Comparison of ENCODE assay signal across 10 cellular contexts in the genomic region with DNA sequence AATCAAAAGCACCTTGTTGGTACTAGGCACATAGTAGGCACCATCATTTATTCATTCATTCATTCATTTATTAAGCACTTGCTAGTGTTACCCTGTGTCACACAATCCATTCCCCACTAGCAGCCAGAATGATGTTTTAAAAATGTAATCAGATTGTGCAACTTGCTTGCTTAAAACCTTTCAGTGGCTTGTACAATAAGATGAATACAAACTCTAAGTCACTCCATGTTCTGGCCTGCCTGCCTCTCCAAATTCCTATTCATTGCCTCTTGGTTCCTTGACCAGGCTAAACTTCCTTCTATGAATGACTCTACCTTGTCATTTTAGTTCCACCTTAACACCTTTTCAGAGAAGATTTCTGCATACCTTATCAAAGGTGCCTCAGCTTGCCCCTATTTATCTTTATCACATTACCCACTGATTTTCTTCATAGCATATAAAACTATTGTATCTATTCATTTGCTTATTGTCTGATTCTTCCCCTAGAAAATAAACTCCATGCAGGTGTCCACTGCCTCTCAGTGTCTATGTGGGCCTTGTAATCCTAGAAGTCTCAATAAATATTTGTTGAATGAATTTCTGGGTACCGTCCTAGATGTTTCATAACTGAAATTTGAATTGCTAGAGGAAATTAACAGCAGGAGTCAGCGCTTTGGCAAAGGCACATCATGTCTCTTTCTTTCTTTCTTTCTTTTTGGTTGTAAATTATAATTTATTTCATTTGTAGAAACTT.
DNase-seq lines count a peak whose midpoint lies in the region; ATAC-seq and TF ChIP-seq lines count a peak whose summit lies in the region.
"Had no signal": no experiment of that assay in that cellular context is flagged by ENCODE, and none has a peak within 500 bp of the region (broad histone marks: within the 10 kb centered on the region; RNA-seq: fewer than 3 reads in every experiment).

No MANE protein-coding gene starts in this region.

- ATAC-seq in Right ventricle myocardium superior (ENCODE audit: poor library complexity) (peak; percentile 25), heart right ventricle (no peak), left lung (peak; percentile 83), HG02610 (IDR thresholded peaks at IDR 0.05; ENCODE audit: unreplicated experiment) (no peak), GM18519 (IDR thresholded peaks at IDR 0.05; ENCODE audit: low FRiP score, unreplicated experiment) (no peak)
- ATAC-seq: GM23338 had no signal

- H3K36me3 ChIP-seq in heart right ventricle (no peaks in the 10 kb centered on the region), left lung (no peaks in the 10 kb centered on the region), vagina (no peaks in the 10 kb centered on the region)

- DNase-seq in Right ventricle myocardium superior (no peak), heart right ventricle (no peak), amniotic epithelial cell (ENCODE audit: low read depth) (peak; percentile 69), left lung (no peak), vagina (ENCODE audit: extremely low spot score in 2 of 2) (no peak), HPDE6-E6E7 (ENCODE audit: extremely low spot score) (no peak)
- DNase-seq: activated CD8-positive, alpha-beta memory T cell treated with anti-CD3 and anti-CD28 coated beads, Interleukin-2, amount 50 U/mL, for 4 hours had no signal

- H3K4me3 ChIP-seq in heart right ventricle = peak overlapping the region in 1 of 10 donors; percentile 18
- H3K4me3 ChIP-seq in left lung = no peak overlapping the region
- H3K4me3 ChIP-seq in vagina = no peak overlapping the region
- H3K4me3 ChIP-seq: GM23338 had no signal

- H3K4me1 ChIP-seq in heart right ventricle (peaks cover 0 to 20% (median 0%) of the 10 kb centered on the region in 9 donors), left lung (peaks cover 0 to 13% of the 10 kb centered on the region in 2 donors), vagina (no peaks in the 10 kb centered on the region)

- no peaks in the 10 kb centered on the region for H3K27me3 ChIP-seq in heart right ventricle
- H3K27me3 ChIP-seq in left lung = no peaks in the 10 kb centered on the region
- no peaks in the 10 kb centered on the region for H3K27me3 ChIP-seq in vagina

- no peaks in the 10 kb centered on the region for H3K9me3 ChIP-seq in heart right ventricle
- H3K9me3 ChIP-seq in left lung = no peaks in the 10 kb centered on the region
- no peaks in the 10 kb centered on the region for H3K9me3 ChIP-seq in vagina

- WGBS in heart right ventricle, 2 donors = 60 to 62% methylated on average over 2 of the region's 2 CpGs

- no peak for TF ChIP-seq POLR2A in vagina (IDR thresholded peaks at IDR 0.05)

- H3K27ac ChIP-seq in heart right ventricle = peak overlapping the region in 1 of 10 donors; percentile 16
- H3K27ac ChIP-seq in left lung = peak overlapping the region; percentile 0 to 41
- H3K27ac ChIP-seq in vagina = peak overlapping the region; percentile 69

- TF ChIP-seq CTCF in heart right ventricle (IDR thresholded peaks at IDR 0.05) (no peak), left lung (IDR thresholded peaks at IDR 0.05) (no peak), vagina (IDR thresholded peaks at IDR 0.05) (no peak)

- intact Hi-C loops in Right ventricle myocardium superior (cut with DNase I) = loop anchor here (5.0 kb wide), 1 partner anchor 146 kb away; no protein-coding TSS in a partner anchor
- intact Hi-C loops in heart right ventricle (cut with DNase I) = loop anchor here (1.0 to 10.0 kb wide), 13 partner anchors 139 to 469 kb away; no protein-coding TSS in a partner anchor
- intact Hi-C loops in left lung (cut with DNase I) = no loop called here
- intact Hi-C loops in vagina (cut with DNase I) = loop anchor here (10.0 kb wide), 1 partner anchor 149 kb away; no protein-coding TSS in a partner anchor

Comparison
In these comparisons a context has a peak if more than half of its experiments do, and no peak if none do; other contexts are left out.
1. ATAC-seq: peak in Right ventricle myocardium superior (single experiment) and left lung (single experiment); none in heart right ventricle (0 of 8), HG02610 (single experiment) and GM18519 (single experiment).
2. intact Hi-C loops: an anchor here in Right ventricle myocardium superior (5.0 kb wide), heart right ventricle (1.0 to 10.0 kb wide) and vagina (10.0 kb wide); none called in left lung.